1 cellular context compared by ENCODE assay signal in genomic region chr17:50153650-50154575, GRCh38.
TF ChIP-seq lines count a peak whose summit lies in the region.

No MANE protein-coding gene starts in this region.

TF ChIP-seq in K562, 482 proteins besides CTCF, POLR2A, EP300 and RAD21 (continued from another document):
- TF ChIP-seq, protein P1, sequence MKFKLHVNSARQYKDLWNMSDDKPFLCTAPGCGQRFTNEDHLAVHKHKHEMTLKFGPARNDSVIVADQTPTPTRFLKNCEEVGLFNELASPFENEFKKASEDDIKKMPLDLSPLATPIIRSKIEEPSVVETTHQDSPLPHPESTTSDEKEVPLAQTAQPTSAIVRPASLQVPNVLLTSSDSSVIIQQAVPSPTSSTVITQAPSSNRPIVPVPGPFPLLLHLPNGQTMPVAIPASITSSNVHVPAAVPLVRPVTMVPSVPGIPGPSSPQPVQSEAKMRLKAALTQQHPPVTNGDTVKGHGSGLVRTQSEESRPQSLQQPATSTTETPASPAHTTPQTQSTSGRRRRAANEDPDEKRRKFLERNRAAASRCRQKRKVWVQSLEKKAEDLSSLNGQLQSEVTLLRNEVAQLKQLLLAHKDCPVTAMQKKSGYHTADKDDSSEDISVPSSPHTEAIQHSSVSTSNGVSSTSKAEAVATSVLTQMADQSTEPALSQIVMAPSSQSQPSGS (CRISPR knock-in tag; IDR thresholded peaks at IDR 0.05), result no peak
- peak; percentile 76 to 84 for TF ChIP-seq KDM1A (IDR thresholded peaks at IDR 0.05)
- TF ChIP-seq DACH1 (IDR thresholded peaks at IDR 0.05; ENCODE audit: partially characterized antibody), result no peak
- no peak for TF ChIP-seq KAT8 (IDR thresholded peaks at IDR 0.05; ENCODE audit: low read depth)
- no peak for TF ChIP-seq SOX6 (IDR thresholded peaks at IDR 0.05)
- TF ChIP-seq ZBTB43 (CRISPR knock-in tag; IDR thresholded peaks at IDR 0.05), result no peak
- peak; percentile 40; the same call in 1 of the 2 replicates for TF ChIP-seq HMBOX1 (IDR thresholded peaks at IDR 0.05)
- TF ChIP-seq CXXC5 (CRISPR knock-in tag; IDR thresholded peaks at IDR 0.05), result peak; percentile 44
- no peak for TF ChIP-seq ZNF175 (CRISPR knock-in tag; IDR thresholded peaks at IDR 0.05; ENCODE audit: low read depth)
- no peak for TF ChIP-seq ZC3H8 (IDR thresholded peaks at IDR 0.05)
- no peak for TF ChIP-seq ZFPM2 (CRISPR knock-in tag; IDR thresholded peaks at IDR 0.05)
- TF ChIP-seq SPI1 (IDR thresholded peaks at IDR 0.05; ENCODE audit: borderline replicate concordance, low read depth, low read length), result no peak
- TF ChIP-seq SMAD4 (CRISPR knock-in tag; conservative IDR thresholded peaks at IDR 0.05), result 0 out of 2 replicates have a peak, but pooled peaks have one; percentile 33
- TF ChIP-seq CBFA2T3 (IDR thresholded peaks at IDR 0.05), result peak; percentile 91
- peak; percentile 24; the same call in 1 of the 2 replicates for TF ChIP-seq SMARCA5 (IDR thresholded peaks at IDR 0.05)
